ENCODE assay signal across 10 cellular contexts in genomic region chr5:38259062-38259857, GRCh38. TPM values are rescaled to one million over a fixed set of nuclear protein-coding genes. Genes with fewer than 3 reads are reported as not detected.
A peak's percentile ranks its signal among the peaks of the same experiment; 100 is the strongest.
DNase-seq lines count a peak whose midpoint lies in the region; ATAC-seq and TF ChIP-seq lines count a peak whose summit lies in the region.
"Had no signal": no experiment of that assay in that cellular context is flagged by ENCODE, and none has a peak within 500 bp of the region (broad histone marks: within the 10 kb centered on the region; RNA-seq: fewer than 3 reads in every experiment).

No MANE protein-coding gene starts in this region.

- peak overlapping the region; percentile 71 to 81 for H3K4me3 Mint-ChIP-seq in activated T-cell treated with anti-CD3 and anti-CD28 coated beads, Interleukin-2, amount 50 U/mL, for 72 hours
- no peak overlapping the region for H3K4me3 Mint-ChIP-seq in activated T-cell treated with anti-CD3 and anti-CD28 coated beads, Interleukin-2, amount 50 U/mL, for 4 hours
- peak overlapping the region; percentile 25 to 48 for H3K4me3 Mint-ChIP-seq in effector memory CD8-positive, alpha-beta T cell
- H3K4me3 Mint-ChIP-seq in naive thymus-derived CD4-positive, alpha-beta T cell, result peak overlapping the region in 9 of 10 donors; percentile 31 to 73 (median 68)

- POLR2A ChIA-PET in naive thymus-derived CD4-positive, alpha-beta T cell (lab: Charles Lee), result no interaction called here

- intact Hi-C loops in naive thymus-derived CD4-positive, alpha-beta T cell (cut with micrococcal nuclease), result no loop called here

- H3K27me3 Mint-ChIP-seq in activated T-cell treated with anti-CD3 and anti-CD28 coated beads, Interleukin-2, amount 50 U/mL, for 72 hours (ENCODE audit: low read depth), result peaks cover 86% of the 10 kb centered on the region
- H3K27me3 Mint-ChIP-seq in activated T-cell treated with anti-CD3 and anti-CD28 coated beads, Interleukin-2, amount 50 U/mL, for 4 hours (ENCODE audit: low read depth), result peaks cover 66% of the 10 kb centered on the region
- peaks cover 68 to 92% of the 10 kb centered on the region in 2 donors for H3K27me3 Mint-ChIP-seq in effector memory CD8-positive, alpha-beta T cell
- H3K27me3 Mint-ChIP-seq in naive thymus-derived CD4-positive, alpha-beta T cell, result peaks cover 74 to 83% (median 78%) of the 10 kb centered on the region in 5 donors

- peak; percentile 17 to 34 for ATAC-seq in activated T-cell treated with anti-CD3 and anti-CD28 coated beads, Interleukin-2, amount 50 U/mL, for 72 hours (replicated peaks in 1 of 2)
- ATAC-seq in activated T-cell treated with anti-CD3 and anti-CD28 coated beads, Interleukin-2, amount 50 U/mL, for 4 hours, result no peak
- ATAC-seq in effector memory CD8-positive, alpha-beta T cell (replicated peaks), result no peak
- ATAC-seq in naive thymus-derived CD4-positive, alpha-beta T cell, result no peak
- peak in 1 of 2 donors; percentile 12 for ATAC-seq in upper lobe of left lung (ENCODE audit: low FRiP score in 2 of 2)

- no peak for TF ChIP-seq POLR2A in upper lobe of left lung (IDR thresholded peaks at IDR 0.05)

- H3K9me3 Mint-ChIP-seq in activated T-cell treated with anti-CD3 and anti-CD28 coated beads, Interleukin-2, amount 50 U/mL, for 72 hours, result no peaks in the 10 kb centered on the region
- H3K9me3 Mint-ChIP-seq in activated T-cell treated with anti-CD3 and anti-CD28 coated beads, Interleukin-2, amount 50 U/mL, for 4 hours, result peaks cover 3% of the 10 kb centered on the region
- H3K9me3 Mint-ChIP-seq in effector memory CD8-positive, alpha-beta T cell, result no peaks in the 10 kb centered on the region
- H3K9me3 Mint-ChIP-seq in naive thymus-derived CD4-positive, alpha-beta T cell, result peaks cover 0 to 3% (median 0%) of the 10 kb centered on the region in 11 donors

- DNase-seq in activated T-cell treated with anti-CD3 and anti-CD28 coated beads, Interleukin-2, amount 50 U/mL, for 72 hours, result no peak
- no peak for DNase-seq in activated T-cell treated with anti-CD3 and anti-CD28 coated beads, Interleukin-2, amount 50 U/mL, for 4 hours
- no peak for DNase-seq in effector memory CD8-positive, alpha-beta T cell
- no peak for DNase-seq in naive thymus-derived CD4-positive, alpha-beta T cell
- no peak for DNase-seq in upper lobe of left lung
- DNase-seq in HT-29 (ENCODE audit: low spot score), result no peak
- DNase-seq in activated CD8-positive, alpha-beta memory T cell treated with anti-CD3 and anti-CD28 coated beads for 24 hours, result no peak
- no peak for DNase-seq in NCI-H526 (lab: John Stamatoyannopoulos, UW)
- DNase-seq: colonic mucosa, left cardiac atrium had no signal

- H3K27me3 ChIP-seq in naive thymus-derived CD4-positive, alpha-beta T cell (ENCODE audit: control insufficient read depth in 2 of 2, insufficient read depth in 2 of 2, low read length in 2 of 2), result peaks cover 0 to 11% of the 10 kb centered on the region in 2 donors
- peaks cover 0 to 29% (median 8%) of the 10 kb centered on the region in 4 donors for H3K27me3 ChIP-seq in upper lobe of left lung

- no peak for TF ChIP-seq CTCF in upper lobe of left lung (IDR thresholded peaks at IDR 0.05)

- CTCF ChIA-PET in naive thymus-derived CD4-positive, alpha-beta T cell (lab: Charles Lee), result no interaction called here

- H3K4me3 ChIP-seq in naive thymus-derived CD4-positive, alpha-beta T cell (ENCODE audit: low read length), result no peak overlapping the region
- H3K4me3 ChIP-seq in upper lobe of left lung, result peak overlapping the region in 3 of 4 donors; percentile 33 to 49 (median 47)

- no peaks in the 10 kb centered on the region for H3K9me3 ChIP-seq in naive thymus-derived CD4-positive, alpha-beta T cell (ENCODE audit: control insufficient read depth in 2 of 3, low read length in 3 of 3)
- H3K9me3 ChIP-seq in upper lobe of left lung, result no peaks in the 10 kb centered on the region
- H3K9me3 ChIP-seq: colonic mucosa had no signal

- no peaks in the 10 kb centered on the region for H3K36me3 Mint-ChIP-seq in activated T-cell treated with anti-CD3 and anti-CD28 coated beads, Interleukin-2, amount 50 U/mL, for 72 hours (ENCODE audit: insufficient read depth in 2 of 2)
- H3K36me3 Mint-ChIP-seq in activated T-cell treated with anti-CD3 and anti-CD28 coated beads, Interleukin-2, amount 50 U/mL, for 4 hours (ENCODE audit: insufficient read depth), result no peaks in the 10 kb centered on the region
- H3K36me3 Mint-ChIP-seq in effector memory CD8-positive, alpha-beta T cell (ENCODE audit: insufficient read depth), result no peaks in the 10 kb centered on the region
- peaks cover 0 to 3% (median 0%) of the 10 kb centered on the region in 5 donors for H3K36me3 Mint-ChIP-seq in naive thymus-derived CD4-positive, alpha-beta T cell

- WGBS in upper lobe of left lung, 2 donors, result 16 to 17% methylated on average over 14 of the region's 14 CpGs

- no peak for TF ChIP-seq EP300 in upper lobe of left lung (IDR thresholded peaks at IDR 0.05)

- no peaks in the 10 kb centered on the region for H3K36me3 ChIP-seq in naive thymus-derived CD4-positive, alpha-beta T cell (ENCODE audit: control insufficient read depth in 2 of 3, insufficient read depth in 3 of 3, low read length in 3 of 3)
- H3K36me3 ChIP-seq in upper lobe of left lung, result no peaks in the 10 kb centered on the region
- H3K36me3 ChIP-seq: colonic mucosa had no signal

- no peak overlapping the region for H3K27ac Mint-ChIP-seq in activated T-cell treated with anti-CD3 and anti-CD28 coated beads, Interleukin-2, amount 50 U/mL, for 72 hours
- no peak overlapping the region for H3K27ac Mint-ChIP-seq in effector memory CD8-positive, alpha-beta T cell
- H3K27ac Mint-ChIP-seq in naive thymus-derived CD4-positive, alpha-beta T cell, result peak overlapping the region in 1 of 9 donors; percentile 44

- H3K4me1 ChIP-seq in naive thymus-derived CD4-positive, alpha-beta T cell (ENCODE audit: control insufficient read depth in 2 of 2, insufficient read depth in 2 of 2, low read length in 2 of 2), result no peaks in the 10 kb centered on the region
- peaks cover 16 to 19% (median 18%) of the 10 kb centered on the region in 4 donors for H3K4me1 ChIP-seq in upper lobe of left lung
- H3K4me1 ChIP-seq: colonic mucosa had no signal

- peaks cover 6% of the 10 kb centered on the region for H3K4me1 Mint-ChIP-seq in activated T-cell treated with anti-CD3 and anti-CD28 coated beads, Interleukin-2, amount 50 U/mL, for 72 hours (ENCODE audit: low read depth)
- peaks cover 3% of the 10 kb centered on the region for H3K4me1 Mint-ChIP-seq in activated T-cell treated with anti-CD3 and anti-CD28 coated beads, Interleukin-2, amount 50 U/mL, for 4 hours (ENCODE audit: low read depth)
- H3K4me1 Mint-ChIP-seq in effector memory CD8-positive, alpha-beta T cell (ENCODE audit: low read depth in 2 of 2), result peaks cover 7 to 8% of the 10 kb centered on the region in 2 donors
- H3K4me1 Mint-ChIP-seq in naive thymus-derived CD4-positive, alpha-beta T cell, result peaks cover 5 to 28% (median 13%) of the 10 kb centered on the region in 7 donors

- H3K27ac ChIP-seq in naive thymus-derived CD4-positive, alpha-beta T cell (ENCODE audit: low read depth, low read length), result no peak overlapping the region
- H3K27ac ChIP-seq in upper lobe of left lung, result no peak overlapping the region
- H3K27ac ChIP-seq: colonic mucosa had no signal

RNA-seq across cellular contexts. Expression of gene EGFLAM, which starts 0.9 kb away (rescaled TPM):
- not detected for total RNA-seq in activated T-cell treated with anti-CD3 and anti-CD28 coated beads, Interleukin-2, amount 50 U/mL, for 72 hours
- total RNA-seq in activated T-cell treated with anti-CD3 and anti-CD28 coated beads, Interleukin-2, amount 50 U/mL, for 4 hours, result not detected
- not detected for total RNA-seq in naive thymus-derived CD4-positive, alpha-beta T cell
- not detected for polyA plus RNA-seq in naive thymus-derived CD4-positive, alpha-beta T cell
- total RNA-seq in upper lobe of left lung, result 1 to 10 TPM in 3 of 6 donors, under 1 TPM in 1, not detected in 2; 0.22 to 5.2 (median 1.6) TPM
- total RNA-seq in HT-29 (2014; rRNA removed; shearing (Covaris generic)), result not detected in 2 replicates

Comparison
In these comparisons a context has a peak if more than half of its experiments do, and no peak if none do; other contexts are left out.
1. ATAC-seq: peak in activated T-cell treated with anti-CD3 and anti-CD28 coated beads, Interleukin-2, amount 50 U/mL, for 72 hours (2 of 2); none in activated T-cell treated with anti-CD3 and anti-CD28 coated beads, Interleukin-2, amount 50 U/mL, for 4 hours (0 of 2), effector memory CD8-positive, alpha-beta T cell (single experiment) and naive thymus-derived CD4-positive, alpha-beta T cell (single experiment).